In genomic region chr2:54570925-54571694, GRCh38 we compare ENCODE assay signal across 8 cellular contexts.
DNase-seq lines count a peak whose midpoint lies in the region; ATAC-seq, FAIRE-seq and TF ChIP-seq lines count a peak whose summit lies in the region.

No MANE protein-coding gene starts in this region.

- no peaks in the 10 kb centered on the region for H3K27me3 Mint-ChIP-seq in activated T-cell treated with anti-CD3 and anti-CD28 coated beads, Interleukin-2, amount 50 U/mL, for 72 hours (ENCODE audit: low read depth)
- H3K27me3 Mint-ChIP-seq in glutamatergic neuron (ENCODE audit: unreplicated experiment): peaks cover 3% of the 10 kb centered on the region

- H3K4me3 ChIP-seq in small intestine (ENCODE audit: low read depth in 1 of 2, low read length in 2 of 2): no peak overlapping the region

- peaks cover 19 to 50% of the 10 kb centered on the region in 2 donors for H3K4me1 ChIP-seq in small intestine (ENCODE audit: control insufficient read depth in 2 of 2, insufficient read depth in 1 of 2, low read depth in 1 of 2, low read length in 1 of 2)

- H3K27ac Mint-ChIP-seq in activated T-cell treated with anti-CD3 and anti-CD28 coated beads, Interleukin-2, amount 50 U/mL, for 72 hours: peak overlapping the region; percentile 97
- H3K27ac Mint-ChIP-seq in glutamatergic neuron (ENCODE audit: unreplicated experiment): peak overlapping the region; percentile 19

- H3K9me3 ChIP-seq in small intestine (ENCODE audit: control insufficient read depth, low read depth): no peaks in the 10 kb centered on the region

- TF ChIP-seq CTCF in glutamatergic neuron (IDR thresholded peaks at IDR 0.05; ENCODE audit: partially characterized antibody, unreplicated experiment): no peak

- no peaks in the 10 kb centered on the region for H3K36me3 ChIP-seq in small intestine (ENCODE audit: control insufficient read depth in 2 of 2, insufficient read depth in 2 of 2, low read length in 2 of 2)

- no peak for FAIRE-seq in small intestine (lab: Jason Lieb, UNC)

- H3K36me3 Mint-ChIP-seq in activated T-cell treated with anti-CD3 and anti-CD28 coated beads, Interleukin-2, amount 50 U/mL, for 72 hours (ENCODE audit: insufficient read depth in 2 of 2): peaks cover 3 to 6% of the 10 kb centered on the region in 2 donors
- no peaks in the 10 kb centered on the region for H3K36me3 Mint-ChIP-seq in glutamatergic neuron (ENCODE audit: unreplicated experiment)

- DNase-seq in AG08396 (ENCODE audit: low spot score) (peak; percentile 82), NOMO-1 treated with dmso at 0.1 percent for 144 hours (lab: John Stamatoyannopoulos, UW; ENCODE audit: unreplicated experiment) (peak; percentile 93), glutamatergic neuron (no peak), small intestine (peak; percentile 61), mesenteric fat pad (ENCODE audit: low spot score) (no peak)
- peak; percentile 91 to 92 for DNase-seq in activated T-cell treated with anti-CD3 and anti-CD28 coated beads, Interleukin-2, amount 50 U/mL, for 72 hours

- 6 to 10% (median 7%) methylated on average over 10 of the region's 10 CpGs for WGBS in small intestine, 3 donors

- H3K4me1 Mint-ChIP-seq in activated T-cell treated with anti-CD3 and anti-CD28 coated beads, Interleukin-2, amount 50 U/mL, for 72 hours (ENCODE audit: low read depth): peaks cover 98% of the 10 kb centered on the region
- peaks cover 29% of the 10 kb centered on the region for H3K4me1 Mint-ChIP-seq in glutamatergic neuron (ENCODE audit: low read depth, unreplicated experiment)

- ATAC-seq in GM18858 (IDR thresholded peaks at IDR 0.05; ENCODE audit: unreplicated experiment) (peak; percentile 56), HG03025 (IDR thresholded peaks at IDR 0.05; ENCODE audit: low FRiP score, unreplicated experiment) (peak; percentile 65)
- peak; percentile 55 to 60 for ATAC-seq in activated T-cell treated with anti-CD3 and anti-CD28 coated beads, Interleukin-2, amount 50 U/mL, for 72 hours (replicated peaks in 1 of 2)

- H3K27ac ChIP-seq in small intestine (ENCODE audit: low read depth in 1 of 2, low read length in 1 of 2): peak overlapping the region; percentile 47 to 85

- H3K27me3 ChIP-seq in small intestine (ENCODE audit: control insufficient read depth in 2 of 2, insufficient read depth in 2 of 2, low read length in 2 of 2): no peaks in the 10 kb centered on the region

- no peaks in the 10 kb centered on the region for H3K9me3 Mint-ChIP-seq in activated T-cell treated with anti-CD3 and anti-CD28 coated beads, Interleukin-2, amount 50 U/mL, for 72 hours
- H3K9me3 Mint-ChIP-seq in glutamatergic neuron (ENCODE audit: unreplicated experiment): peaks cover 2% of the 10 kb centered on the region

- peak overlapping the region; percentile 91 for H3K4me3 Mint-ChIP-seq in activated T-cell treated with anti-CD3 and anti-CD28 coated beads, Interleukin-2, amount 50 U/mL, for 72 hours
- no peak overlapping the region for H3K4me3 Mint-ChIP-seq in glutamatergic neuron (ENCODE audit: unreplicated experiment)

Comparison
In these comparisons a context has a peak if more than half of its experiments do, and no peak if none do; other contexts are left out.
1. DNase-seq: peak in AG08396 (single experiment), NOMO-1 treated with dmso at 0.1 percent for 144 hours (single experiment), activated T-cell treated with anti-CD3 and anti-CD28 coated beads, Interleukin-2, amount 50 U/mL, for 72 hours (2 of 2) and small intestine (single experiment); none in glutamatergic neuron (single experiment) and mesenteric fat pad (single experiment).
2. Peak in every context shown above with its lines, with median percentiles within 50 percentile points of each other: ATAC-seq.